ENCODE assay signal across 32 cellular contexts in genomic region chr2:64615206-64615763, GRCh38.
"Had no signal": no experiment of that assay in that cellular context is flagged by ENCODE, and none has a peak within 500 bp of the region (broad histone marks: within the 10 kb centered on the region; RNA-seq: fewer than 3 reads in every experiment).

No MANE protein-coding gene starts in this region.

- H3K4me1 ChIP-seq: Peyer's patch, SJSA1 had no signal

- H3K9me3 ChIP-seq: Peyer's patch, SJSA1, SK-N-SH had no signal

- H3K27ac ChIP-seq: brain microvascular endothelial cell, Peyer's patch, SJSA1 had no signal

- H3K4me3 ChIP-seq: Peyer's patch, SJSA1 had no signal

- FAIRE-seq: TTC549 had no signal

- H3K36me3 Mint-ChIP-seq: activated naive CD8-positive, alpha-beta T cell treated with anti-CD3 and anti-CD28 coated beads for 36 hours; WTC11 had no signal

- ATAC-seq: activated CD4-positive, alpha-beta T cell treated with anti-CD3 and anti-CD28 coated beads for 36 hours; activated CD4-positive, CD25-positive, alpha-beta regulatory T cell treated with anti-CD3 and anti-CD28 coated beads, Interleukin-2, amount 50 U/mL, for 24 hours; activated CD8-positive, alpha-beta T cell treated with anti-CD3 and anti-CD28 coated beads, Interleukin-2, amount 10 ng/mL, durations not matched to agents 7 days and 5 days; activated T-cell treated with anti-CD3 and anti-CD28 coated beads, Interleukin-2, amount 50 U/mL, for 4 hours had no signal

- H3K27me3 Mint-ChIP-seq: activated CD4-positive, alpha-beta T cell treated with anti-CD3 and anti-CD28 coated beads for 36 hours; activated naive CD8-positive, alpha-beta T cell treated with anti-CD3 and anti-CD28 coated beads for 36 hours had no signal

- H3K27me3 ChIP-seq: Peyer's patch had no signal

- H3K4me3 Mint-ChIP-seq: activated CD4-positive, alpha-beta T cell treated with anti-CD3 and anti-CD28 coated beads for 36 hours; activated CD4-positive, alpha-beta T cell treated with anti-CD3 and anti-CD28 coated beads, Interleukin-2, amount 10 ng/mL, durations not matched to agents 7 days and 5 days; activated CD8-positive, alpha-beta T cell treated with anti-CD3 and anti-CD28 coated beads, Interleukin-2, amount 10 ng/mL, durations not matched to agents 7 days and 5 days; activated naive CD4-positive, alpha-beta T cell treated with anti-CD3 and anti-CD28 coated beads for 36 hours; activated naive CD8-positive, alpha-beta T cell treated with anti-CD3 and anti-CD28 coated beads for 36 hours; activated T-cell treated with anti-CD3 and anti-CD28 coated beads, Interleukin-2, amount 50 U/mL, for 4 hours; activated T-helper 1 cell treated with anti-CD3 and anti-CD28 coated beads, Interleukin-12 subunit alpha, Interleukin-12 subunit beta, Interleukin-2, Interleukin-4 antibody, amounts not matched to agents 30 ng/mL and 10 ng/mL and 1 ng/mL, durations not matched to agents 14 hours and 24 hours and 36 hours; T-helper 1 cell treated with Interleukin-12 subunit alpha and Interleukin-12 subunit beta and Interleukin-4 antibody, amounts not matched to agents 30 μg/mL and 1 μg/mL, for 36 hours; T-helper 2 cell treated with Interferon-gamma antibody and Interleukin-4, amounts not matched to agents 5 μg/mL and 100 μg/mL, for 36 hours; WTC11 had no signal

- H3K9me2 ChIP-seq: SK-N-SH had no signal

- H3K27ac Mint-ChIP-seq: activated CD4-positive, alpha-beta T cell treated with anti-CD3 and anti-CD28 coated beads for 36 hours; activated CD4-positive, alpha-beta T cell treated with anti-CD3 and anti-CD28 coated beads, Interleukin-2, amount 10 ng/mL, durations not matched to agents 7 days and 5 days; activated CD8-positive, alpha-beta T cell treated with anti-CD3 and anti-CD28 coated beads, Interleukin-2, amount 10 ng/mL, durations not matched to agents 7 days and 5 days; activated naive CD4-positive, alpha-beta T cell treated with anti-CD3 and anti-CD28 coated beads for 36 hours; activated naive CD8-positive, alpha-beta T cell treated with anti-CD3 and anti-CD28 coated beads for 36 hours; activated T-helper 1 cell treated with anti-CD3 and anti-CD28 coated beads, Interleukin-12 subunit alpha, Interleukin-12 subunit beta, Interleukin-2, Interleukin-4 antibody, amounts not matched to agents 30 ng/mL and 10 ng/mL and 1 ng/mL, durations not matched to agents 14 hours and 24 hours and 36 hours; T-helper 1 cell treated with Interleukin-12 subunit alpha and Interleukin-12 subunit beta and Interleukin-4 antibody, amounts not matched to agents 30 μg/mL and 1 μg/mL, for 36 hours; T-helper 2 cell treated with Interferon-gamma antibody and Interleukin-4, amounts not matched to agents 5 μg/mL and 100 μg/mL, for 36 hours had no signal

- H3K4me2 ChIP-seq: SK-N-SH had no signal

- H3K9ac ChIP-seq: SK-N-SH had no signal

- H3K9me3 Mint-ChIP-seq: activated CD4-positive, alpha-beta T cell treated with anti-CD3 and anti-CD28 coated beads, Interleukin-2, amount 10 ng/mL, durations not matched to agents 7 days and 5 days; activated naive CD4-positive, alpha-beta T cell treated with anti-CD3 and anti-CD28 coated beads for 36 hours; activated naive CD8-positive, alpha-beta T cell treated with anti-CD3 and anti-CD28 coated beads for 36 hours; activated T-cell treated with anti-CD3 and anti-CD28 coated beads, Interleukin-2, amount 50 U/mL, for 4 hours; activated T-helper 1 cell treated with anti-CD3 and anti-CD28 coated beads, Interleukin-12 subunit alpha, Interleukin-12 subunit beta, Interleukin-2, Interleukin-4 antibody, amounts not matched to agents 30 ng/mL and 10 ng/mL and 1 ng/mL, durations not matched to agents 14 hours and 24 hours and 36 hours; T-helper 1 cell treated with Interleukin-12 subunit alpha and Interleukin-12 subunit beta and Interleukin-4 antibody, amounts not matched to agents 30 μg/mL and 1 μg/mL, for 36 hours; T-helper 2 cell treated with Interferon-gamma antibody and Interleukin-4, amounts not matched to agents 5 μg/mL and 100 μg/mL, for 36 hours; WTC11 had no signal

- H3K36me3 ChIP-seq: brain microvascular endothelial cell, Peyer's patch, SJSA1 had no signal

- H3K4me1 Mint-ChIP-seq: activated CD4-positive, alpha-beta T cell treated with anti-CD3 and anti-CD28 coated beads, Interleukin-2, amount 10 ng/mL, durations not matched to agents 7 days and 5 days; activated naive CD8-positive, alpha-beta T cell treated with anti-CD3 and anti-CD28 coated beads for 36 hours had no signal

- DNase-seq: activated CD4-positive, alpha-beta T cell treated with anti-CD3 and anti-CD28 coated beads for 36 hours; activated CD4-positive, alpha-beta T cell treated with anti-CD3 and anti-CD28 coated beads, Interleukin-2, amount 10 ng/mL, durations not matched to agents 7 days and 5 days; activated CD4-positive, alpha-beta T cell treated with anti-CD3 and anti-CD28 coated beads, Interleukin-2, amount 50 U/mL, for 48 hours; activated CD8-positive, alpha-beta T cell treated with anti-CD3 and anti-CD28 coated beads, Interleukin-2, amount 10 ng/mL, durations not matched to agents 7 days and 5 days; activated gamma-delta T cell treated with Interleukin-2 at 50 U/mL for 16 hours; activated naive CD4-positive, alpha-beta T cell treated with anti-CD3 and anti-CD28 coated beads for 36 hours; activated naive CD8-positive, alpha-beta T cell treated with anti-CD3 and anti-CD28 coated beads for 36 hours; activated T-cell treated with anti-CD3 and anti-CD28 coated beads for 4 hours; activated T-cell treated with anti-CD3 and anti-CD28 coated beads, Interleukin-2, amount 50 U/mL, for 4 hours; amniotic stem cell; aorta; brain microvascular endothelial cell; central memory CD4-positive, alpha-beta T cell; MM.1S; MV-4-11; NCI-H1092; NCI-H1436 treated with DMSO at 0.1 percent for 48 hours; NCI-H1694 treated with DMSO at 0.1 percent for 48 hours; NCI-H2029; NCI-H345; NCI-H524 treated with DMSO at 0.1 percent for 48 hours; RPMI8226; SHP77 treated with DMSO at 0.1 percent for 48 hours; SK-N-SH had no signal
